2 cellular contexts compared by ENCODE assay signal in genomic region chrX:1489354-1489753, GRCh38. TPM values are rescaled to one million over a fixed set of nuclear protein-coding genes. Genes with fewer than 3 reads are reported as not detected.
"Had no signal": no experiment of that assay in that cellular context is flagged by ENCODE, and none has a peak within 500 bp of the region (broad histone marks: within the 10 kb centered on the region; RNA-seq: fewer than 3 reads in every experiment).

No MANE protein-coding gene starts in this region.

RNA-seq across cellular contexts. Expression of gene P2RY8, which starts 47.6 kb away (rescaled TPM):
- total RNA-seq: NCI-H460, SJSA1 had no signal
